Comparison of ENCODE assay signal across 28 cellular contexts in the genomic region with DNA sequence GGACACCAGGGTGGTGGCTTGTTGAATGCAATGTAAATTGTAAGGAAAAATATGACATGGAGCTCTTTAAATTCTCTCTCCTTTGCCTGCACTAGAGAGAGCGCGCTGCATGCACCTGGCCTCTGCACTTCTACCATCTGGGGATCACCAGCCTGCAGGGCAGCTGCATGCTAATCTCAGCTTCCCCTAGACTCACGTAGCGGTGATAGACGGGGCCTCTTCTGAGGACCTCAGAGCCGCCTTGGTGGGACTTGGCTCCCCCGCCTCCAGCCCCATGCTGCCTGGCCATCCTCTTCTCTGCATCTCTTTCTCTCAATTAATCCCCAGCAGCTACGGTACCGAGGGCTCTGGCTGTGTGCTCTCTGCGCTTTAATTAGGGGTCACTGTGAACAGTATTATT. TPM values are rescaled to one million over a fixed set of nuclear protein-coding genes. Genes with fewer than 3 reads are reported as not detected.
A peak's percentile ranks its signal among the peaks of the same experiment; 100 is the strongest.
DNase-seq lines count a peak whose midpoint lies in the region; TF ChIP-seq lines count a peak whose summit lies in the region.
"Had no signal": no experiment of that assay in that cellular context is flagged by ENCODE, and none has a peak within 500 bp of the region (broad histone marks: within the 10 kb centered on the region; RNA-seq: fewer than 3 reads in every experiment).

No MANE protein-coding gene starts in this region.

- no peaks in the 10 kb centered on the region for H3K36me3 Mint-ChIP-seq in osteocyte (ENCODE audit: unreplicated experiment)
- H3K36me3 Mint-ChIP-seq in activated T-helper 1 cell treated with anti-CD3 and anti-CD28 coated beads, Interleukin-12 subunit alpha, Interleukin-12 subunit beta, Interleukin-2, Interleukin-4 antibody, amounts not matched to agents 30 ng/mL and 10 ng/mL and 1 ng/mL, durations not matched to agents 14 hours and 24 hours and 36 hours (ENCODE audit: low read depth), result no peaks in the 10 kb centered on the region
- H3K36me3 Mint-ChIP-seq: memory B cell had no signal

- no peak overlapping the region for H3K27ac Mint-ChIP-seq in osteocyte (ENCODE audit: unreplicated experiment)
- H3K27ac Mint-ChIP-seq in activated T-helper 1 cell treated with anti-CD3 and anti-CD28 coated beads, Interleukin-12 subunit alpha, Interleukin-12 subunit beta, Interleukin-2, Interleukin-4 antibody, amounts not matched to agents 30 ng/mL and 10 ng/mL and 1 ng/mL, durations not matched to agents 14 hours and 24 hours and 36 hours, result no peak overlapping the region
- H3K27ac Mint-ChIP-seq: activated CD4-positive, alpha-beta T cell treated with anti-CD3 and anti-CD28 coated beads, Interleukin-2, amount 10 ng/mL, durations not matched to agents 24 days and 14 days; activated T-cell treated with anti-CD3 and anti-CD28 coated beads, Interleukin-2, amount 50 U/mL, for 24 hours; memory B cell had no signal

- peaks cover 41% of the 10 kb centered on the region for H3K27me3 Mint-ChIP-seq in osteocyte (ENCODE audit: unreplicated experiment)
- no peaks in the 10 kb centered on the region for H3K27me3 Mint-ChIP-seq in activated T-helper 1 cell treated with anti-CD3 and anti-CD28 coated beads, Interleukin-12 subunit alpha, Interleukin-12 subunit beta, Interleukin-2, Interleukin-4 antibody, amounts not matched to agents 30 ng/mL and 10 ng/mL and 1 ng/mL, durations not matched to agents 14 hours and 24 hours and 36 hours (ENCODE audit: insufficient read depth)
- H3K27me3 Mint-ChIP-seq: activated CD4-positive, alpha-beta T cell treated with anti-CD3 and anti-CD28 coated beads, Interleukin-2, amount 10 ng/mL, durations not matched to agents 24 days and 14 days had no signal

- DNase-seq in SHP77 (lab: John Stamatoyannopoulos, UW), result peak; percentile 1 to 35
- DNase-seq in SHP77 treated with DMSO at 0.1 percent for 48 hours (lab: John Stamatoyannopoulos, UW), result no peak
- peak; percentile 44 for DNase-seq in NCI-H187 treated with DMSO at 0.1 percent for 48 hours (lab: John Stamatoyannopoulos, UW)
- peak; percentile 4 for DNase-seq in NCI-H774 (lab: John Stamatoyannopoulos, UW)
- peak; percentile 81 for DNase-seq in retina
- no peak for DNase-seq in C1 segment of cervical spinal cord (lab: John Stamatoyannopoulos, UW)
- DNase-seq in osteocyte (ENCODE audit: extremely low spot score, unreplicated experiment), result no peak
- no peak for DNase-seq in activated T-helper 1 cell treated with anti-CD3 and anti-CD28 coated beads, Interleukin-12 subunit alpha, Interleukin-12 subunit beta, Interleukin-2, Interleukin-4 antibody, amounts not matched to agents 30 ng/mL and 10 ng/mL and 1 ng/mL, durations not matched to agents 14 hours and 24 hours and 36 hours (ENCODE audit: low spot score)
- DNase-seq: ACHN; activated CD4-positive, alpha-beta T cell treated with anti-CD3 and anti-CD28 coated beads, Interleukin-2, amount 10 ng/mL, durations not matched to agents 24 days and 14 days; activated naive CD4-positive, alpha-beta T cell; activated T-cell treated with anti-CD3 and anti-CD28 coated beads, Interleukin-2, amount 50 U/mL, for 24 hours; BE2C; body of pancreas; cerebellar nuclear complex; GOT3; Kasumi-1; NCI-H1694 treated with DMSO at 0.1 percent for 48 hours; stimulated activated naive CD4-positive, alpha-beta T cell; upper lobe of right lung had no signal

- no peaks in the 10 kb centered on the region for H3K4me1 Mint-ChIP-seq in osteocyte (ENCODE audit: unreplicated experiment)
- H3K4me1 Mint-ChIP-seq in activated T-helper 1 cell treated with anti-CD3 and anti-CD28 coated beads, Interleukin-12 subunit alpha, Interleukin-12 subunit beta, Interleukin-2, Interleukin-4 antibody, amounts not matched to agents 30 ng/mL and 10 ng/mL and 1 ng/mL, durations not matched to agents 14 hours and 24 hours and 36 hours (ENCODE audit: low read depth), result no peaks in the 10 kb centered on the region
- H3K4me1 Mint-ChIP-seq: activated CD4-positive, alpha-beta T cell treated with anti-CD3 and anti-CD28 coated beads, Interleukin-2, amount 10 ng/mL, durations not matched to agents 24 days and 14 days; memory B cell had no signal

- H3K4me3 Mint-ChIP-seq in osteocyte (ENCODE audit: unreplicated experiment), result no peak overlapping the region
- no peak overlapping the region for H3K4me3 Mint-ChIP-seq in activated T-helper 1 cell treated with anti-CD3 and anti-CD28 coated beads, Interleukin-12 subunit alpha, Interleukin-12 subunit beta, Interleukin-2, Interleukin-4 antibody, amounts not matched to agents 30 ng/mL and 10 ng/mL and 1 ng/mL, durations not matched to agents 14 hours and 24 hours and 36 hours
- H3K4me3 Mint-ChIP-seq: activated CD4-positive, alpha-beta T cell treated with anti-CD3 and anti-CD28 coated beads, Interleukin-2, amount 10 ng/mL, durations not matched to agents 24 days and 14 days; activated T-cell treated with anti-CD3 and anti-CD28 coated beads, Interleukin-2, amount 50 U/mL, for 24 hours; memory B cell had no signal

- TF ChIP-seq CTCF in osteocyte (IDR thresholded peaks at IDR 0.05), result no peak

- intact Hi-C loops in activated T-helper 1 cell treated with anti-CD3 and anti-CD28 coated beads, Interleukin-12 subunit alpha, Interleukin-12 subunit beta, Interleukin-2, Interleukin-4 antibody, amounts not matched to agents 30 ng/mL and 10 ng/mL and 1 ng/mL, durations not matched to agents 14 hours and 24 hours and 36 hours (cut with micrococcal nuclease), result no loop called here

- no peaks in the 10 kb centered on the region for H3K9me3 Mint-ChIP-seq in osteocyte (ENCODE audit: unreplicated experiment)
- H3K9me3 Mint-ChIP-seq in activated T-helper 1 cell treated with anti-CD3 and anti-CD28 coated beads, Interleukin-12 subunit alpha, Interleukin-12 subunit beta, Interleukin-2, Interleukin-4 antibody, amounts not matched to agents 30 ng/mL and 10 ng/mL and 1 ng/mL, durations not matched to agents 14 hours and 24 hours and 36 hours, result no peaks in the 10 kb centered on the region
- H3K9me3 Mint-ChIP-seq: activated CD4-positive, alpha-beta T cell treated with anti-CD3 and anti-CD28 coated beads, Interleukin-2, amount 10 ng/mL, durations not matched to agents 24 days and 14 days; activated T-cell treated with anti-CD3 and anti-CD28 coated beads, Interleukin-2, amount 50 U/mL, for 24 hours had no signal

RNA-seq across cellular contexts. Expression of gene PSAPL1, which starts 52.7 kb away (rescaled TPM):
- total RNA-seq in osteocyte, result not detected in 2 replicates
- total RNA-seq in activated T-helper 1 cell treated with anti-CD3 and anti-CD28 coated beads, Interleukin-12 subunit alpha, Interleukin-12 subunit beta, Interleukin-2, Interleukin-4 antibody, amounts not matched to agents 30 ng/mL and 10 ng/mL and 1 ng/mL, durations not matched to agents 14 hours and 24 hours and 36 hours, result not detected in 2 replicates
- total RNA-seq: activated CD4-positive, alpha-beta T cell treated with anti-CD3 and anti-CD28 coated beads, Interleukin-2, amount 10 ng/mL, durations not matched to agents 24 days and 14 days; activated CD8-positive, alpha-beta memory T cell treated with anti-CD3 and anti-CD28 coated beads for 36 hours; dorsolateral prefrontal cortex; endothelial cell of umbilical vein; fibroblast of lung; left lobe of liver; OCI-LY7; T-helper 2 cell treated with Interferon-gamma antibody and Interleukin-4, amounts not matched to agents 100 ng/mL and 5 ng/mL, for 36 hours had no signal

Comparison
In these comparisons a context has a peak if more than half of its experiments do, and no peak if none do; other contexts are left out.
1. DNase-seq: peak in SHP77 (2 of 2), NCI-H187 treated with DMSO at 0.1 percent for 48 hours (single experiment), NCI-H774 (single experiment) and retina (single experiment); none in SHP77 treated with DMSO at 0.1 percent for 48 hours (single experiment), C1 segment of cervical spinal cord (0 of 14), osteocyte (single experiment) and activated T-helper 1 cell treated with anti-CD3 and anti-CD28 coated beads, Interleukin-12 subunit alpha, Interleukin-12 subunit beta, Interleukin-2, Interleukin-4 antibody, amounts not matched to agents 30 ng/mL and 10 ng/mL and 1 ng/mL, durations not matched to agents 14 hours and 24 hours and 36 hours (single experiment).